1 cellular context compared by ENCODE assay signal in the genomic region with DNA sequence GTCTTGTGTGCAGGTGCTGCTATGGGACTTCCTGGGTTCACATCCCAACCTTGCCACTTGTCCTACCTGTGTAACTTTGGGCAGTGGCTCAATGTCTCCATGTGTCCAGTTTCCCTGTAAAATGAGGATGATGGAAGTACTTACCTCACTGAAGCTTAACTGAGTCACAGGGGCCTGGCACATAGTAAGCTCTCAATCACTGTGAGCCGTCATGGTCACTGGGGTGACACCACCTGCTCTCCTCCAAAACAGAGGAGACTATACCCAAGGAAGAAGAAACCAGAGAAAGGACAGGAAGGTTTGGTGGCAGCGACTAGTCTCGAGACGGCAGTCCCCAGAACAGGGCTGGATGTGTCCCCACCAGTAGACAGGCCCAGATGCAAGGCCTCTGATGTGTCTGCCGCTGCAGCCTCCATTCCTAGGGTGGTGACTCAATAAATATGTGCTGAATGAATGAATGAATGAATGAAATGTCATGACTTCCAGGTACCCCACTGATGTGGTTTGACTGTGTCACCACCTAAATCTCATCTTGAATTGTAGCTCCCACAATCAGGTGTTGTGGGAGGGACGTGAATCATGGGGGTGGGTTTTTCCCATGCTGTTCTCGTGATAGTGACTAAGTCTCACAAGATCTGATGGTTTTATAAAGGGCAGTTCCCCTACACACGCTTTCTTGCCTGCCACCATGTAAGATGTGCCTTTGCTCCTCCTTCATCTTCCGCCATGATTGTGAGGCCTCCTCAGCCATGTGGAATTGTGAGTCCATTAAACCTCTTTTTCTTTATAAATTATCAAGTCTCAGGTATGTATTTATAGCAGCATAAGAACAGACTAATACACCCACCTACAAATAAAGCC.
TF ChIP-seq lines count a peak whose summit lies in the region.

No MANE protein-coding gene starts in this region.

TF ChIP-seq in GM23338, 12 proteins besides CTCF, POLR2A, EP300 and RAD21 (continued from another document):
- TF ChIP-seq, protein P1, sequence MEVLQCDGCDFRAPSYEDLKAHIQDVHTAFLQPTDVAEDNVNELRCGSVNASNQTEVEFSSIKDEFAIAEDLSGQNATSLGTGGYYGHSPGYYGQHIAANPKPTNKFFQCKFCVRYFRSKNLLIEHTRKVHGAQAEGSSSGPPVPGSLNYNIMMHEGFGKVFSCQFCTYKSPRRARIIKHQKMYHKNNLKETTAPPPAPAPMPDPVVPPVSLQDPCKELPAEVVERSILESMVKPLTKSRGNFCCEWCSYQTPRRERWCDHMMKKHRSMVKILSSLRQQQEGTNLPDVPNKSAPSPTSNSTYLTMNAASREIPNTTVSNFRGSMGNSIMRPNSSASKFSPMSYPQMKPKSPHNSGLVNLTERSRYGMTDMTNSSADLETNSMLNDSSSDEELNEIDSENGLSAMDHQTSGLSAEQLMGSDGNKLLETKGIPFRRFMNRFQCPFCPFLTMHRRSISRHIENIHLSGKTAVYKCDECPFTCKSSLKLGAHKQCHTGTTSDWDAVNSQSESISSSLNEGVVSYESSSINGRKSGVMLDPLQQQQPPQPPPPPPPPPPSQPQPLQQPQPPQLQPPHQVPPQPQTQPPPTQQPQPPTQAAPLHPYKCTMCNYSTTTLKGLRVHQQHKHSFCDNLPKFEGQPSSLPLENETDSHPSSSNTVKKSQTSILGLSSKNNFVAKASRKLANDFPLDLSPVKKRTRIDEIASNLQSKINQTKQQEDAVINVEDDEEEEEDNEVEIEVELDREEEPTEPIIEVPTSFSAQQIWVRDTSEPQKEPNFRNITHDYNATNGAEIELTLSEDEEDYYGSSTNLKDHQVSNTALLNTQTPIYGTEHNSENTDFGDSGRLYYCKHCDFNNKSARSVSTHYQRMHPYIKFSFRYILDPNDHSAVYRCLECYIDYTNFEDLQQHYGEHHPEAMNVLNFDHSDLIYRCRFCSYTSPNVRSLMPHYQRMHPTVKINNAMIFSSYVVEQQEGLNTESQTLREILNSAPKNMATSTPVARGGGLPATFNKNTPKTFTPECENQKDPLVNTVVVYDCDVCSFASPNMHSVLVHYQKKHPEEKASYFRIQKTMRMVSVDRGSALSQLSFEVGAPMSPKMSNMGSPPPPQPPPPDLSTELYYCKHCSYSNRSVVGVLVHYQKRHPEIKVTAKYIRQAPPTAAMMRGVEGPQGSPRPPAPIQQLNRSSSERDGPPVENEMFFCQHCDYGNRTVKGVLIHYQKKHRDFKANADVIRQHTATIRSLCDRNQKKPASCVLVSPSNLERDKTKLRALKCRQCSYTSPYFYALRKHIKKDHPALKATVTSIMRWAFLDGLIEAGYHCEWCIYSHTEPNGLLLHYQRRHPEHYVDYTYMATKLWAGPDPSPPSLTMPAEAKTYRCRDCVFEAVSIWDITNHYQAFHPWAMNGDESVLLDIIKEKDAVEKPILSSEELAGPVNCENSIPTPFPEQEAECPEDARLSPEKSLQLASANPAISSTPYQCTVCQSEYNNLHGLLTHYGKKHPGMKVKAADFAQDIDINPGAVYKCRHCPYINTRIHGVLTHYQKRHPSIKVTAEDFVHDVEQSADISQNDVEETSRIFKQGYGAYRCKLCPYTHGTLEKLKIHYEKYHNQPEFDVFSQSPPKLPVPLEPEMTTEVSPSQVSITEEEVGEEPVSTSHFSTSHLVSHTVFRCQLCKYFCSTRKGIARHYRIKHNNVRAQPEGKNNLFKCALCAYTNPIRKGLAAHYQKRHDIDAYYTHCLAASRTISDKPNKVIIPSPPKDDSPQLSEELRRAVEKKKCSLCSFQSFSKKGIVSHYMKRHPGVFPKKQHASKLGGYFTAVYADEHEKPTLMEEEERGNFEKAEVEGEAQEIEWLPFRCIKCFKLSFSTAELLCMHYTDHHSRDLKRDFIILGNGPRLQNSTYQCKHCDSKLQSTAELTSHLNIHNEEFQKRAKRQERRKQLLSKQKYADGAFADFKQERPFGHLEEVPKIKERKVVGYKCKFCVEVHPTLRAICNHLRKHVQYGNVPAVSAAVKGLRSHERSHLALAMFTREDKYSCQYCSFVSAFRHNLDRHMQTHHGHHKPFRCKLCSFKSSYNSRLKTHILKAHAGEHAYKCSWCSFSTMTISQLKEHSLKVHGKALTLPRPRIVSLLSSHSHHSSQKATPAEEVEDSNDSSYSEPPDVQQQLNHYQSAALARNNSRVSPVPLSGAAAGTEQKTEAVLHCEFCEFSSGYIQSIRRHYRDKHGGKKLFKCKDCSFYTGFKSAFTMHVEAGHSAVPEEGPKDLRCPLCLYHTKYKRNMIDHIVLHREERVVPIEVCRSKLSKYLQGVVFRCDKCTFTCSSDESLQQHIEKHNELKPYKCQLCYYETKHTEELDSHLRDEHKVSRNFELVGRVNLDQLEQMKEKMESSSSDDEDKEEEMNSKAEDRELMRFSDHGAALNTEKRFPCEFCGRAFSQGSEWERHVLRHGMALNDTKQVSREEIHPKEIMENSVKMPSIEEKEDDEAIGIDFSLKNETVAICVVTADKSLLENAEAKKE (CRISPR knock-in tag; IDR thresholded peaks at IDR 0.05): no peak
- TF ChIP-seq JUNB (IDR thresholded peaks at IDR 0.05; ENCODE audit: unreplicated experiment) (no peak), CREB1 (CRISPR knock-in tag; IDR thresholded peaks at IDR 0.05; ENCODE audit: low read depth) (no peak), EZH2phosphoT487 (IDR thresholded peaks at IDR 0.05; ENCODE audit: unreplicated experiment) (no peak), POLR2AphosphoS5 (IDR thresholded peaks at IDR 0.05; ENCODE audit: low read depth) (no peak), ZNF331 (CRISPR knock-in tag; IDR thresholded peaks at IDR 0.05; ENCODE audit: low read depth) (no peak), STAT1 (IDR thresholded peaks at IDR 0.05; ENCODE audit: unreplicated experiment) (no peak)
- TF ChIP-seq, protein P2, sequence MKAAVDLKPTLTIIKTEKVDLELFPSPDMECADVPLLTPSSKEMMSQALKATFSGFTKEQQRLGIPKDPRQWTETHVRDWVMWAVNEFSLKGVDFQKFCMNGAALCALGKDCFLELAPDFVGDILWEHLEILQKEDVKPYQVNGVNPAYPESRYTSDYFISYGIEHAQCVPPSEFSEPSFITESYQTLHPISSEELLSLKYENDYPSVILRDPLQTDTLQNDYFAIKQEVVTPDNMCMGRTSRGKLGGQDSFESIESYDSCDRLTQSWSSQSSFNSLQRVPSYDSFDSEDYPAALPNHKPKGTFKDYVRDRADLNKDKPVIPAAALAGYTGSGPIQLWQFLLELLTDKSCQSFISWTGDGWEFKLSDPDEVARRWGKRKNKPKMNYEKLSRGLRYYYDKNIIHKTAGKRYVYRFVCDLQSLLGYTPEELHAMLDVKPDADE (IDR thresholded peaks at IDR 0.05): no peak
